Comparison of ENCODE assay signal across 13 cellular contexts in the genomic region with DNA sequence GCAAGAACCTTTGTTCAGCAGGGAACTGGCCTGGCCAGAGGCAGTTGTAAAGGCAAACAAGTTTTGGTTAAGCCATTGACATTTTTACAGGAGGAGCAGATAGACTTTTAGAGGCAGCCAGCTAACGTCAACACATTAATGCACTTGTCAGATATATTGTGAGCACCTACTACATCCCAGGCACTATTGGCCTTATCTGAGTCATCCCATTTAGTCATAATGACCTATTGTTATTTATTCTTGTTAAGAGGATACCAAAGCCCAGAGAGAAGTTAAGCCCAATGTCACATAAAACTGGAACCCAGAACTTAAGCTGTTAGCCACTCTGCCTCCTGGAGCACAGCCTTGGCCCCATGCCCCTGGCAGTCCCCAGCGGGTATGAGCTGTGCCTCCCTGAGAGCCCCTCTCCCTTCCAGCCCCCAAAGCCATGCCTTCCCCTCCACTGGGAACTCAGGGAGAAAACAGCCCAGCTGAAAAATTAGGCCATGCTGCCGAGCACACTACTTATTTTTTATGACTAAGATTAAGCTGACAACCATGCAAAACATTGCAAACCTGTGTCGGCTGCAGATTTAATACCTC. TPM values are rescaled to one million over a fixed set of nuclear protein-coding genes. Genes with fewer than 3 reads are reported as not detected.
DNase-seq lines count a peak whose midpoint lies in the region; ATAC-seq, FAIRE-seq and TF ChIP-seq lines count a peak whose summit lies in the region.
"Had no signal": no experiment of that assay in that cellular context is flagged by ENCODE, and none has a peak within 500 bp of the region (broad histone marks: within the 10 kb centered on the region; RNA-seq: fewer than 3 reads in every experiment).

No MANE protein-coding gene starts in this region.

- H3K27me3 ChIP-seq in cardiac muscle cell, result no peaks in the 10 kb centered on the region
- no peaks in the 10 kb centered on the region for H3K27me3 ChIP-seq in bronchial epithelial cell (ENCODE audit: control insufficient read depth, insufficient read depth, low read length)

- intact Hi-C loops in left cardiac atrium (cut with DNase I), result no loop called here

- peaks cover 28% of the 10 kb centered on the region for H3K4me1 Mint-ChIP-seq in mesothelial cell of epicardium
- H3K4me1 Mint-ChIP-seq: immature natural killer cell had no signal

- ATAC-seq in left cardiac atrium, result no peak

- peaks cover 9% of the 10 kb centered on the region for H3K36me3 Mint-ChIP-seq in mesothelial cell of epicardium

- no peaks in the 10 kb centered on the region for H3K9me3 Mint-ChIP-seq in mesothelial cell of epicardium
- H3K9me3 Mint-ChIP-seq: effector memory CD8-positive, alpha-beta T cell; immature natural killer cell had no signal

- H3K27me3 Mint-ChIP-seq in mesothelial cell of epicardium (ENCODE audit: low read depth), result no peaks in the 10 kb centered on the region
- H3K27me3 Mint-ChIP-seq: effector memory CD8-positive, alpha-beta T cell had no signal

- FAIRE-seq in bronchial epithelial cell (lab: Jason Lieb, UNC), result no peak

- H3K36me3 ChIP-seq in cardiac muscle cell, result no peaks in the 10 kb centered on the region
- H3K36me3 ChIP-seq in bronchial epithelial cell (ENCODE audit: control insufficient read depth, insufficient read depth, low read length), result peaks cover 2% of the 10 kb centered on the region
- no peaks in the 10 kb centered on the region for H3K36me3 ChIP-seq in urinary bladder (ENCODE audit: insufficient read depth)

- WGBS in urinary bladder, result 23% methylated on average over 4 of the region's 4 CpGs

- DNase-seq in cardiac muscle cell (ENCODE audit: low read depth in 1 of 2, low spot score in 1 of 2) (no peak), left cardiac atrium (no peak), bronchial epithelial cell (ENCODE audit: low read depth) (peak; percentile 79), mesothelial cell of epicardium (ENCODE audit: low spot score in 2 of 2, unreplicated experiment in 2 of 2) (no peak), NCI-H524 treated with DMSO at 0.1 percent for 48 hours (lab: John Stamatoyannopoulos, UW) (no peak), NCI-H510A (lab: John Stamatoyannopoulos, UW) (no peak), globus pallidus (ENCODE audit: low spot score) (no peak)
- DNase-seq: activated gamma-delta T cell; effector memory CD8-positive, alpha-beta T cell; immature natural killer cell; NCI-H2081; PC-9 had no signal

- no peaks in the 10 kb centered on the region for H3K9me3 ChIP-seq in cardiac muscle cell (ENCODE audit: low read depth)

- H3K4me3 Mint-ChIP-seq in mesothelial cell of epicardium, result no peak overlapping the region
- H3K4me3 Mint-ChIP-seq: effector memory CD8-positive, alpha-beta T cell; immature natural killer cell had no signal

- H3K27ac ChIP-seq in cardiac muscle cell (peak overlapping the region; percentile 42), urinary bladder (ENCODE audit: low read depth) (peak overlapping the region; percentile 53)
- H3K27ac ChIP-seq: PC-9 had no signal

- H3K4me3 ChIP-seq in cardiac muscle cell, result no peak overlapping the region
- no peak overlapping the region for H3K4me3 ChIP-seq in bronchial epithelial cell (ENCODE audit: low read depth, low read length)
- H3K4me3 ChIP-seq in urinary bladder (ENCODE audit: low read depth, low read length), result no peak overlapping the region
- H3K4me3 ChIP-seq: PC-9 had no signal

- H3K4me1 ChIP-seq in cardiac muscle cell (ENCODE audit: low read depth) (peaks cover 41% of the 10 kb centered on the region), urinary bladder (ENCODE audit: insufficient read depth) (no peaks in the 10 kb centered on the region)

- peak overlapping the region; percentile 87 for H3K27ac Mint-ChIP-seq in mesothelial cell of epicardium

- TF ChIP-seq CTCF in cardiac muscle cell (IDR thresholded peaks at IDR 0.05; ENCODE audit: low read depth, low read length) (no peak), bronchial epithelial cell (IDR thresholded peaks at IDR 0.05; ENCODE audit: insufficient read depth, low read length, severe bottlenecking) (no peak), mesothelial cell of epicardium (IDR thresholded peaks at IDR 0.05; ENCODE audit: unreplicated experiment) (no peak)

RNA-seq across cellular contexts. Expression of a gene that starts 32.7 kb away (rescaled TPM):
- total RNA-seq in cardiac muscle cell (100 and 130 TPM in 2 replicates), left cardiac atrium (100 to 1,000 TPM; 104 to 108 TPM), bronchial epithelial cell (31.1 and 41.2 TPM in 2 replicates), mesothelial cell of epicardium (74.3 to 85.3 TPM (median 79.2 TPM) in 3 replicates), urinary bladder (35.5 TPM)
- polyA plus RNA-seq in cardiac muscle cell (59.8 and 65.6 TPM in 2 replicates), urinary bladder (116 TPM)
